1 cellular context compared by ENCODE assay signal in the genomic region with DNA sequence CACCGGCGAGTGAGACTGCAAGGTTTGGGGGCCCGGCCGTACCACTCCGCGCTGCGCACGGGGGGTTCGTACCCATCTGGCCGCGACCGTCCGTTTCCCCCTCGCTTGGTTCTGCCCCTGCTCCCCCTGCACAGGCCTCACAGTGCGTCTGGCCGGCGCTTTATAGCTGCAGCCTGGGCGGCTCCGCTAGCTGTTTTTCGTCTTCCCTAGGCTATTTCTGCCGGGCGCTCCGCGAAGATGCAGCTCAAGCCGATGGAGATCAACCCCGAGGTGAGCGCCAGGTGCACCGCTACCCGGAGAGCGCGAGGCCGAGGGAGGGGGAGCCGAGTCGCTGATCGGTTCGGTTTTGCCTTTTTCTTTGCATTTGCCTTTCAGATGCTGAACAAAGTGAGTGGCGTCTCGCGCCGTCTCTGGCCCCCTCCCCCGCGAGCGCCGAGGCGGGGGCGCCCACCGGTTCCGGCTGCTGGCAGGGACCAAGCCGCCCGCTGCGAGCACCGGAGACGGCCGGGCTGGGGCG.
TF ChIP-seq lines count a peak whose summit lies in the region.

Gene UCHL1, plus strand, starts transcription at position 189 of the 517 bp plus-strand sequence. Its CDS starts 49 bp downstream, at position 238.

TF ChIP-seq in HEK293, 187 proteins besides CTCF, POLR2A, EP300 and RAD21 (continued from another document and continues in another):
- no peak; the same call in 1 of the 2 replicates for TF ChIP-seq ZBTB11 (tag by site-specific recombination; conservative IDR thresholded peaks at IDR 0.05; ENCODE audit: low read depth)
- no peak for TF ChIP-seq AEBP2 (tag by site-specific recombination; IDR thresholded peaks at IDR 0.05; ENCODE audit: borderline replicate concordance)
- peak; percentile 18; the same call in 1 of the 2 replicates for TF ChIP-seq KLF7 (tag by site-specific recombination; IDR thresholded peaks at IDR 0.05; ENCODE audit: borderline replicate concordance)
- TF ChIP-seq GFI1B (tag by site-specific recombination; IDR thresholded peaks at IDR 0.05), result no peak
- 0 out of 2 replicates have a peak, but pooled peaks have one; percentile 41 for TF ChIP-seq ZNF558 (tag by site-specific recombination; IDR thresholded peaks at IDR 0.05)
- TF ChIP-seq ZNF211 (tag by site-specific recombination; IDR thresholded peaks at IDR 0.05; ENCODE audit: low read depth), result no peak
- no peak for TF ChIP-seq ZNF10 (tag by site-specific recombination; IDR thresholded peaks at IDR 0.05)
- TF ChIP-seq ZNF146 (tag by site-specific recombination; IDR thresholded peaks at IDR 0.05), result no peak; the same call in 1 of the 2 replicates
- 0 out of 2 replicates have a peak, but pooled peaks have one; percentile 27 for TF ChIP-seq ZBTB21 (tag by site-specific recombination; IDR thresholded peaks at IDR 0.05)
- no peak for TF ChIP-seq ZNF302 (tag by site-specific recombination; IDR thresholded peaks at IDR 0.05; ENCODE audit: low read depth)
- TF ChIP-seq ZNF707 (tag by site-specific recombination; IDR thresholded peaks at IDR 0.05), result no peak
- 0 out of 2 replicates have a peak, but pooled peaks have one; percentile 73 for TF ChIP-seq ZNF391 (tag by site-specific recombination; IDR thresholded peaks at IDR 0.05; ENCODE audit: borderline replicate concordance, low read depth)
- TF ChIP-seq ZNF677 (tag by site-specific recombination; IDR thresholded peaks at IDR 0.05), result no peak
- TF ChIP-seq, protein P1, sequence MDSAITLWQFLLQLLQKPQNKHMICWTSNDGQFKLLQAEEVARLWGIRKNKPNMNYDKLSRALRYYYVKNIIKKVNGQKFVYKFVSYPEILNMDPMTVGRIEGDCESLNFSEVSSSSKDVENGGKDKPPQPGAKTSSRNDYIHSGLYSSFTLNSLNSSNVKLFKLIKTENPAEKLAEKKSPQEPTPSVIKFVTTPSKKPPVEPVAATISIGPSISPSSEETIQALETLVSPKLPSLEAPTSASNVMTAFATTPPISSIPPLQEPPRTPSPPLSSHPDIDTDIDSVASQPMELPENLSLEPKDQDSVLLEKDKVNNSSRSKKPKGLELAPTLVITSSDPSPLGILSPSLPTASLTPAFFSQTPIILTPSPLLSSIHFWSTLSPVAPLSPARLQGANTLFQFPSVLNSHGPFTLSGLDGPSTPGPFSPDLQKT (IDR thresholded peaks at IDR 0.05; ENCODE audit: borderline replicate concordance, low read depth, low read length), result no peak
- TF ChIP-seq ZNF645 (tag by site-specific recombination; IDR thresholded peaks at IDR 0.05), result no peak
- TF ChIP-seq, protein P2, sequence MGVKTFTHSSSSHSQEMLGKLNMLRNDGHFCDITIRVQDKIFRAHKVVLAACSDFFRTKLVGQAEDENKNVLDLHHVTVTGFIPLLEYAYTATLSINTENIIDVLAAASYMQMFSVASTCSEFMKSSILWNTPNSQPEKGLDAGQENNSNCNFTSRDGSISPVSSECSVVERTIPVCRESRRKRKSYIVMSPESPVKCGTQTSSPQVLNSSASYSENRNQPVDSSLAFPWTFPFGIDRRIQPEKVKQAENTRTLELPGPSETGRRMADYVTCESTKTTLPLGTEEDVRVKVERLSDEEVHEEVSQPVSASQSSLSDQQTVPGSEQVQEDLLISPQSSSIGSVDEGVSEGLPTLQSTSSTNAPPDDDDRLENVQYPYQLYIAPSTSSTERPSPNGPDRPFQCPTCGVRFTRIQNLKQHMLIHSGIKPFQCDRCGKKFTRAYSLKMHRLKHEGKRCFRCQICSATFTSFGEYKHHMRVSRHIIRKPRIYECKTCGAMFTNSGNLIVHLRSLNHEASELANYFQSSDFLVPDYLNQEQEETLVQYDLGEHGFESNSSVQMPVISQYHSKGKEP (tag by site-specific recombination; IDR thresholded peaks at IDR 0.05), result peak; percentile 41; the same call in 1 of the 2 replicates
- no peak for TF ChIP-seq FEZF1 (tag by site-specific recombination; IDR thresholded peaks at IDR 0.05)
- TF ChIP-seq, protein P3, sequence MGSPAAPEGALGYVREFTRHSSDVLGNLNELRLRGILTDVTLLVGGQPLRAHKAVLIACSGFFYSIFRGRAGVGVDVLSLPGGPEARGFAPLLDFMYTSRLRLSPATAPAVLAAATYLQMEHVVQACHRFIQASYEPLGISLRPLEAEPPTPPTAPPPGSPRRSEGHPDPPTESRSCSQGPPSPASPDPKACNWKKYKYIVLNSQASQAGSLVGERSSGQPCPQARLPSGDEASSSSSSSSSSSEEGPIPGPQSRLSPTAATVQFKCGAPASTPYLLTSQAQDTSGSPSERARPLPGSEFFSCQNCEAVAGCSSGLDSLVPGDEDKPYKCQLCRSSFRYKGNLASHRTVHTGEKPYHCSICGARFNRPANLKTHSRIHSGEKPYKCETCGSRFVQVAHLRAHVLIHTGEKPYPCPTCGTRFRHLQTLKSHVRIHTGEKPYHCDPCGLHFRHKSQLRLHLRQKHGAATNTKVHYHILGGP (tag by site-specific recombination; IDR thresholded peaks at IDR 0.05), result no peak
- peak; percentile 55 for TF ChIP-seq ZNF394 (tag by site-specific recombination; IDR thresholded peaks at IDR 0.05; ENCODE audit: borderline replicate concordance)
- TF ChIP-seq, protein P4, sequence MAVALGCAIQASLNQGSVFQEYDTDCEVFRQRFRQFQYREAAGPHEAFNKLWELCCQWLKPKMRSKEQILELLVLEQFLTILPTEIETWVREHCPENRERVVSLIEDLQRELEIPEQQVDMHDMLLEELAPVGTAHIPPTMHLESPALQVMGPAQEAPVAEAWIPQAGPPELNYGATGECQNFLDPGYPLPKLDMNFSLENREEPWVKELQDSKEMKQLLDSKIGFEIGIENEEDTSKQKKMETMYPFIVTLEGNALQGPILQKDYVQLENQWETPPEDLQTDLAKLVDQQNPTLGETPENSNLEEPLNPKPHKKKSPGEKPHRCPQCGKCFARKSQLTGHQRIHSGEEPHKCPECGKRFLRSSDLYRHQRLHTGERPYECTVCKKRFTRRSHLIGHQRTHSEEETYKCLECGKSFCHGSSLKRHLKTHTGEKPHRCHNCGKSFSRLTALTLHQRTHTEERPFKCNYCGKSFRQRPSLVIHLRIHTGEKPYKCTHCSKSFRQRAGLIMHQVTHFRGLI (tag by site-specific recombination; IDR thresholded peaks at IDR 0.05), result no peak; the same call in 1 of the 2 replicates
- TF ChIP-seq ZIC2 (tag by site-specific recombination; IDR thresholded peaks at IDR 0.05), result peak; percentile 35; the same call in 1 of the 2 replicates
- 0 out of 2 replicates have a peak, but pooled peaks have one; percentile 29 for TF ChIP-seq ZSCAN23 (tag by site-specific recombination; IDR thresholded peaks at IDR 0.05)
- TF ChIP-seq OVOL3 (tag by site-specific recombination; IDR thresholded peaks at IDR 0.05), result no peak
- no peak for TF ChIP-seq ZNF785 (tag by site-specific recombination; IDR thresholded peaks at IDR 0.05)
- no peak for TF ChIP-seq ZNF670 (tag by site-specific recombination; IDR thresholded peaks at IDR 0.05; ENCODE audit: low read depth)
- TF ChIP-seq ZNF843 (tag by site-specific recombination; IDR thresholded peaks at IDR 0.05), result peak; percentile 29; the same call in 1 of the 2 replicates
- TF ChIP-seq ZFP37 (tag by site-specific recombination; IDR thresholded peaks at IDR 0.05), result peak; percentile 71; the same call in 1 of the 2 replicates
- TF ChIP-seq, protein P5, sequence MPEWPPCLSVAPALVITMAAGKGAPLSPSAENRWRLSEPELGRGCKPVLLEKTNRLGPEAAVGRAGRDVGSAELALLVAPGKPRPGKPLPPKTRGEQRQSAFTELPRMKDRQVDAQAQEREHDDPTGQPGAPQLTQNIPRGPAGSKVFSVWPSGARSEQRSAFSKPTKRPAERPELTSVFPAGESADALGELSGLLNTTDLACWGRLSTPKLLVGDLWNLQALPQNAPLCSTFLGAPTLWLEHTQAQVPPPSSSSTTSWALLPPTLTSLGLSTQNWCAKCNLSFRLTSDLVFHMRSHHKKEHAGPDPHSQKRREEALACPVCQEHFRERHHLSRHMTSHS (tag by site-specific recombination; IDR thresholded peaks at IDR 0.05), result no peak
- TF ChIP-seq PRDM10 (tag by site-specific recombination; IDR thresholded peaks at IDR 0.05), result peak; percentile 100
- TF ChIP-seq ZNF510 (tag by site-specific recombination; IDR thresholded peaks at IDR 0.05; ENCODE audit: insufficient replicate concordance), result no peak
- no peak for TF ChIP-seq ZNF416 (tag by site-specific recombination; IDR thresholded peaks at IDR 0.05)
